ENCODE assay signal across 8 cellular contexts in genomic region chr4:183797445-183798248, GRCh38.
DNase-seq lines count a peak whose midpoint lies in the region; ATAC-seq, FAIRE-seq and TF ChIP-seq lines count a peak whose summit lies in the region.

No MANE protein-coding gene starts in this region.

- H3K9ac ChIP-seq in HCT116 (ENCODE audit: low read length) (peak overlapping the region; percentile 45; the same call in 1 of the 2 replicates), GM12878 (ENCODE audit: control insufficient read depth, insufficient read depth, low read length) (no peak overlapping the region)

- SMC1A ChIA-PET in GM12878 (lab: Charles Lee; ENCODE audit: uncharacterized antibody, unreplicated experiment) = no interaction called here

- intact Hi-C loops in HCT116 (cut with micrococcal nuclease) (no loop called here), GM12878 (cut with micrococcal nuclease; ENCODE audit: unreplicated experiment) (no loop called here)

- in situ Hi-C loops in GM12878 (cut with MboI) = no loop called here

- H3K4me2 ChIP-seq in A549 (peak overlapping the region; percentile 96), HCT116 (ENCODE audit: low read length) (peak overlapping the region; percentile 77), GM12878 (ENCODE audit: control insufficient read depth, insufficient read depth) (peak overlapping the region; percentile 33; the same call in 1 of the 2 replicates)

- no peak for TF ChIP-seq CTCF in A549 (IDR thresholded peaks at IDR 0.05)
- no peak for TF ChIP-seq CTCF in HCT116 (IDR thresholded peaks at IDR 0.05 in 2 of 3, conservative IDR thresholded peaks at IDR 0.05 in 1 of 3; ENCODE audit: borderline replicate concordance in 1 of 3, insufficient read depth in 1 of 3, low read depth in 2 of 3, low read length in 2 of 3)
- TF ChIP-seq CTCF in GM12878 (IDR thresholded peaks at IDR 0.05 in 2 of 3, conservative IDR thresholded peaks at IDR 0.05 in 1 of 3; ENCODE audit: control insufficient read depth in 2 of 3, extremely low read depth in 1 of 3, insufficient read depth in 1 of 3, low read depth in 3 of 3, low read length in 3 of 3) = no peak

- ATAC-seq in A549 (peak; percentile 83 to 85), HCT116 (peak; percentile 74), GM12878 (peak; percentile 38), GM18870 (IDR thresholded peaks at IDR 0.05; ENCODE audit: unreplicated experiment) (no peak)

- H3K4me1 ChIP-seq in A549 (peaks cover 4% of the 10 kb centered on the region; the same call in 1 of the 3 replicates), HCT116 (ENCODE audit: control insufficient read depth in 1 of 2, insufficient read depth in 2 of 2, low read length in 2 of 2) (peaks cover 0 to 11% of the 10 kb centered on the region in 2 experiments; a peak in 1 of 4 replicates), GM12878 (ENCODE audit: control insufficient read depth, insufficient read depth, low read length) (no peaks in the 10 kb centered on the region)

- H3K27me3 ChIP-seq in HCT116 (ENCODE audit: insufficient read depth, low read length) (no peaks in the 10 kb centered on the region), GM12878 (replicated peaks in 1 of 2; ENCODE audit: control insufficient read depth in 2 of 2, insufficient read depth in 2 of 2, low read length in 1 of 2) (peaks cover 0 to 12% of the 10 kb centered on the region in 2 experiments; a peak in 2 of 4 replicates)

- POLR2A ChIA-PET in A549 (lab: Yijun Ruan, JAX) (no interaction called here), HCT116 (lab: Charles Lee) (no interaction called here), GM12878 (lab: Charles Lee) (no interaction called here)

- H3K79me2 ChIP-seq in HCT116 (ENCODE audit: insufficient read depth, low read length) (peaks cover 4% of the 10 kb centered on the region; the same call in 1 of the 2 replicates), GM12878 (ENCODE audit: control insufficient read depth, insufficient read depth, low read length) (no peaks in the 10 kb centered on the region)

- H2AFZ ChIP-seq in HCT116 (ENCODE audit: low read depth, low read length, poor library complexity, severe bottlenecking) (no peak overlapping the region), GM12878 (ENCODE audit: control insufficient read depth, low read depth, low read length) (no peak overlapping the region)

- no TSS peak for BruUV-seq in HCT116 (replicated peaks; lab: Mats Ljungman, UMichigan)
- no TSS peak for BruUV-seq in GM12878 (replicated peaks; lab: Mats Ljungman, UMichigan)

- CTCF ChIA-PET in A549 (lab: Yijun Ruan, JAX) (no interaction called here), HCT116 (lab: Charles Lee) (no interaction called here), GM12878 (lab: Yijun Ruan, JAX) (no interaction called here)

- FAIRE-seq in A549 (lab: Jason Lieb, UNC) (no peak), GM12878 (lab: Jason Lieb, UNC) (no peak)

- RAD21 ChIA-PET in HCT116 (lab: Charles Lee; ENCODE audit: low non-redundant PET in 1 of 2, low total read pairs in 2 of 2, uncharacterized antibody in 2 of 2, unreplicated experiment in 2 of 2) (no interaction called here), GM12878 (lab: Charles Lee; ENCODE audit: unreplicated experiment) (no interaction called here)

- DNase-seq in A549 (ENCODE audit: low read depth in 1 of 2, low spot score in 1 of 2) (peak; percentile 17 to 45), HCT116 (ENCODE audit: low read depth, low spot score) (no peak), GM12878 (ENCODE audit: low read depth, low spot score) (no peak), iPS-NIHi11 (ENCODE audit: low spot score) (peak; percentile 67), NOMO-1 treated with DMSO at 0.1 percent for 48 hours (lab: John Stamatoyannopoulos, UW; ENCODE audit: unreplicated experiment) (no peak), mesenteric fat pad (ENCODE audit: low spot score) (no peak)
- DNase-seq in stimulated activated CD8-positive, alpha-beta memory T cell treated with anti-CD3 and anti-CD28 coated beads, Interleukin-4, amount 100 ng/mL, for 48 hours = peak; percentile 30

- H3K4me3 ChIP-seq in A549 = peak overlapping the region; percentile 64
- H3K4me3 ChIP-seq in HCT116 (replicated peaks in 1 of 2; ENCODE audit: low read depth in 1 of 2, low read length in 2 of 2) = peak overlapping the region; percentile 47 to 61
- H3K4me3 ChIP-seq in GM12878 = no peak overlapping the region

- whole genome bisulfite sequencing in A549 (ENCODE audit: missing lambda C conversion rate) = no CpG with 5 or more reads among the region's 98 CpGs
- 8% methylated on average over 65 of the region's 98 CpGs for WGBS in GM12878 (ENCODE audit: insufficient coverage, insufficient replicate concordance, low lambda C conversion rate, missing lambda C conversion rate)

- no peak for TF ChIP-seq EP300 in A549 (IDR thresholded peaks at IDR 0.05)
- no peak for TF ChIP-seq EP300 in GM12878 (IDR thresholded peaks at IDR 0.05; ENCODE audit: borderline replicate concordance in 1 of 2, control insufficient read depth in 1 of 2, low read depth in 2 of 2, low read length in 2 of 2)

- H3K36me3 ChIP-seq in HCT116 (ENCODE audit: control insufficient read depth in 1 of 2, insufficient read depth in 2 of 2, low read length in 2 of 2) (no peaks in the 10 kb centered on the region), GM12878 (ENCODE audit: control insufficient read depth in 2 of 2, insufficient read depth in 2 of 2, low read length in 1 of 2) (no peaks in the 10 kb centered on the region)

- H4K20me1 ChIP-seq in HCT116 (ENCODE audit: insufficient read depth) (no peaks in the 10 kb centered on the region), GM12878 (ENCODE audit: control insufficient read depth, insufficient read depth) (no peaks in the 10 kb centered on the region)

- H3K9me2 ChIP-seq in HCT116 (ENCODE audit: insufficient read depth) = no peaks in the 10 kb centered on the region

- H3K27ac ChIP-seq in A549 (peak overlapping the region; percentile 70 to 88), HCT116 (ENCODE audit: low read depth, low read length) (peak overlapping the region; percentile 50), GM12878 (ENCODE audit: control insufficient read depth, insufficient read depth) (no peak overlapping the region)

- TF ChIP-seq POLR2A in A549 (IDR thresholded peaks at IDR 0.05; ENCODE audit: low read length) (no peak), HCT116 (IDR thresholded peaks at IDR 0.05; ENCODE audit: borderline replicate concordance, extremely low read depth, insufficient read depth, insufficient read length) (no peak), GM12878 (IDR thresholded peaks at IDR 0.05; ENCODE audit: low read depth, low read length) (no peak)

- peaks cover 12% of the 10 kb centered on the region; the same call in 2 of the 3 replicates for H3K9me3 ChIP-seq in A549
- H3K9me3 ChIP-seq in HCT116 (ENCODE audit: control insufficient read depth in 1 of 2, insufficient read depth in 1 of 2, low read depth in 1 of 2, low read length in 2 of 2) = no peaks in the 10 kb centered on the region
- no peaks in the 10 kb centered on the region; the same call in 1 of the 3 replicates for H3K9me3 ChIP-seq in GM12878 (replicated peaks; ENCODE audit: control insufficient read depth, insufficient read depth, low read length)

- TF ChIP-seq RAD21 in A549 (conservative IDR thresholded peaks at IDR 0.05 in 1 of 2, IDR thresholded peaks at IDR 0.05 in 1 of 2) (no peak), HCT116 (IDR thresholded peaks at IDR 0.05; ENCODE audit: low read depth) (no peak), GM12878 (IDR thresholded peaks at IDR 0.05; ENCODE audit: insufficient read depth, low read depth, low read length) (no peak)

TF ChIP-seq in A549, 52 proteins besides CTCF, POLR2A, EP300 and RAD21 (continues in another document):
- TF ChIP-seq MAX (IDR thresholded peaks at IDR 0.05) = no peak
- TF ChIP-seq JUN (IDR thresholded peaks at IDR 0.05) = no peak

TF ChIP-seq in HCT116, 20 proteins besides CTCF, POLR2A, EP300 and RAD21:
- TF ChIP-seq SRF (IDR thresholded peaks at IDR 0.05; ENCODE audit: low read depth) = no peak
- no peak for TF ChIP-seq TCF7L2 (IDR thresholded peaks at IDR 0.05; ENCODE audit: borderline replicate concordance, extremely low read depth, insufficient read depth, insufficient read length)
- TF ChIP-seq ELF1 (IDR thresholded peaks at IDR 0.05; ENCODE audit: borderline replicate concordance, low read depth) = no peak
- no peak for TF ChIP-seq POLR2AphosphoS5 (IDR thresholded peaks at IDR 0.05; ENCODE audit: low read depth, low read length)
- TF ChIP-seq ZFX (IDR thresholded peaks at IDR 0.05) = peak; percentile 29; the same call in 1 of the 2 replicates
- 0 out of 2 replicates have a peak, but pooled peaks have one; percentile 12 for TF ChIP-seq MAX (IDR thresholded peaks at IDR 0.05)
- TF ChIP-seq EZH2 (IDR thresholded peaks at IDR 0.05) = no peak
- 0 out of 2 replicates have a peak, but pooled peaks have one; percentile 19 for TF ChIP-seq SIN3A (IDR thresholded peaks at IDR 0.05; ENCODE audit: low read depth)

TF ChIP-seq in GM12878, 131 proteins besides CTCF, POLR2A, EP300 and RAD21:
- TF ChIP-seq HCFC1 (IDR thresholded peaks at IDR 0.05; ENCODE audit: low read length) = no peak
- TF ChIP-seq IKZF1 (conservative IDR thresholded peaks at IDR 0.05) = peak; percentile 31; the same call in 1 of the 2 replicates
- TF ChIP-seq SRF (IDR thresholded peaks at IDR 0.05; ENCODE audit: low read depth in 2 of 2, low read length in 2 of 2) = no peak

Comparison
In these comparisons a context has a peak if more than half of its experiments do, and no peak if none do; other contexts are left out.
1. DNase-seq: peak in A549 (2 of 2), iPS-NIHi11 (single experiment) and stimulated activated CD8-positive, alpha-beta memory T cell treated with anti-CD3 and anti-CD28 coated beads, Interleukin-4, amount 100 ng/mL, for 48 hours (single experiment); none in HCT116 (single experiment), GM12878 (single experiment), NOMO-1 treated with DMSO at 0.1 percent for 48 hours (single experiment) and mesenteric fat pad (single experiment).
2. H3K4me2 ChIP-seq: peak in every context shown above with its lines; median percentile 96 in A549; 77 in HCT116; 33 in GM12878.